Comparison of ENCODE assay signal across 1 cellular context in the genomic region with DNA sequence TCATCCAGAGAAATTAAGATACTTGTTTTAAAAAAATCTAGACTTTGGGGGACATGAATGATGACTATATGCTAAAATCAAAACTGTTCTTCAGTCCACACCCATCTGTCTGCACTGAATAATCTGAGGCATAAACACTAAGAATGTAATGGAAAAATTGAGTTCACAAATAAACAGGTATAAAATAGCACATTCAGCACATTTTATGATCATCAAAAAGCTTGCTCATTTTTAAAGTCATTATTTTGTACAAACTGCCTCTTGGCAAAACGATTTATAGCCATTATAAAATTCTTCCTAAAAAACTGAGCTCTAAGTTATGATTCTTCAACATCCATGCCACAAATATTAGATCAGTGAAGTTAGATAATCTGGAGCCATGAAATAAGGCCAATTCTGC.
TF ChIP-seq lines count a peak whose summit lies in the region.

No MANE protein-coding gene starts in this region.

TF ChIP-seq in IMR-90, 13 proteins besides CTCF, POLR2A, EP300 and RAD21:
- no peak for TF ChIP-seq CEBPB (IDR thresholded peaks at IDR 0.05; ENCODE audit: low read depth, low read length)
- TF ChIP-seq MAFK (IDR thresholded peaks at IDR 0.05; ENCODE audit: low read depth, low read length) = peak; percentile 95
TF ChIP-seq in IMR-90: peak in this region for 1.
